ENCODE assay signal across 16 cellular contexts in the genomic region with DNA sequence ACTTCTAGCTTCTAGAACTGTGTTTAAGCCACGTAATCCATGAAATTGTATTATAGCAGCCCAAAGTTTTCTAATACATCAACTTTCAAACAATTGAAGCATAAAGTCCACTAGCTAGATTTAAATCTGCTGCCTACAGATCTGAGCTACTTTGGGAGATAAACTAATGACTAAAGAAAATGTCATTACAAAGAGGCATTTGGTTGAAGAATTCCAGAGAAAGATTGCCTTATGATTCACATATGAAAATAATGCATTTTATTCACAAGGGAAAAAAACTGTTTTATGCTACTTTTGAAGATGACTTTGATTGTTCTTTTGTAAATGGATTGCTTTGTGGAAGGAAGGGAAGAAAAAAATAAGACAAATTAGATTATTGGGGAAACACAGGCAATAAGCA.
"Had no signal": no experiment of that assay in that cellular context is flagged by ENCODE, and none has a peak within 500 bp of the region (broad histone marks: within the 10 kb centered on the region; RNA-seq: fewer than 3 reads in every experiment).

No MANE protein-coding gene starts in this region.

- ATAC-seq: esophagus mucosa had no signal

- H3K27me3 Mint-ChIP-seq: activated CD4-positive, alpha-beta memory T cell treated with anti-CD3 and anti-CD28 coated beads for 36 hours; activated naive CD8-positive, alpha-beta T cell had no signal

- H3K4me3 Mint-ChIP-seq: activated CD4-positive, alpha-beta memory T cell treated with anti-CD3 and anti-CD28 coated beads for 36 hours; activated naive CD8-positive, alpha-beta T cell; mesothelial cell of epicardium; neural crest cell had no signal

- H3K9me3 Mint-ChIP-seq: mesothelial cell of epicardium, neural crest cell had no signal

- H3K27ac Mint-ChIP-seq: activated CD4-positive, alpha-beta memory T cell treated with anti-CD3 and anti-CD28 coated beads for 36 hours; activated naive CD8-positive, alpha-beta T cell; mesothelial cell of epicardium had no signal

- H3K27ac ChIP-seq: dorsolateral prefrontal cortex, ovary, skin epidermis, tibial artery, vagina had no signal

- H3K36me3 Mint-ChIP-seq: activated CD4-positive, alpha-beta memory T cell treated with anti-CD3 and anti-CD28 coated beads for 36 hours; activated naive CD8-positive, alpha-beta T cell; mesothelial cell of epicardium had no signal

- H3K4me1 ChIP-seq: tibial artery, vagina had no signal

- H3K9me3 ChIP-seq: ovary, tibial artery, vagina had no signal

- H3K4me3 ChIP-seq: dorsolateral prefrontal cortex, ovary, skin epidermis, tibial artery, vagina had no signal

- H3K36me3 ChIP-seq: ovary, tibial artery, vagina had no signal

- H3K27me3 ChIP-seq: ovary, tibial artery, vagina had no signal

- DNase-seq: activated CD4-positive, alpha-beta memory T cell treated with anti-CD3 and anti-CD28 coated beads for 36 hours; activated CD4-positive, CD25-positive, alpha-beta regulatory T cell treated with anti-CD3 and anti-CD28 coated beads, Interleukin-2, amount 50 U/mL, for 72 hours; activated gamma-delta T cell; activated T-cell treated with anti-CD3 and anti-CD28 coated beads, Interleukin-2, amount 50 U/mL, for 48 hours; anterior cingulate cortex; dorsolateral prefrontal cortex; hypothalamus; ovary; T-helper 9 cell; tibial artery had no signal

- H3K4me1 Mint-ChIP-seq: mesothelial cell of epicardium, neural crest cell had no signal
